19 cellular contexts compared by ENCODE assay signal in the genomic region with DNA sequence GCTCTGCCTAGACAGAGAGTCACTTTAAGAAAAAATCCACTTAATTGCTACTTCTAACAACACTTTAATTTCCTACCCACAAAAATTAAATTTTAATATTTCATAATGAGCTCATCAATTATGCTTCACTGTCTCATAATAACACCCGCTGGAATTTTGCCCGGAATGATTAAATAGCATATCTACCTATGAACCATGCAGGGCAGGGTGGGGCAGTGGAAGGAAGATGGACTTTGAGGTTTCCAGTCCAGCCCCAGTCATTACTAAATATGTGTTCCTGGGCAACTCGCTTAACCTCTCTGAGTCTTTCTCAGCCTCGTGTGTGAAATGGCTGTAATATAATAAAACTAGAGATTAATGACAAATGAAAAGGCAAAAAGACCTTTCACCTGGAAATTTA.
"Had no signal": no experiment of that assay in that cellular context is flagged by ENCODE, and none has a peak within 500 bp of the region (broad histone marks: within the 10 kb centered on the region; RNA-seq: fewer than 3 reads in every experiment).

No MANE protein-coding gene starts in this region.

- H3K4me3 Mint-ChIP-seq: activated CD4-positive, alpha-beta T cell treated with anti-CD3 and anti-CD28 coated beads, Interleukin-2, amount 10 ng/mL, durations not matched to agents 24 days and 14 days; activated naive CD4-positive, alpha-beta T cell treated with anti-CD3 and anti-CD28 coated beads, Interleukin-2, amount 10 ng/mL, durations not matched to agents 7 days and 5 days; activated naive CD8-positive, alpha-beta T cell treated with anti-CD3 and anti-CD28 coated beads, Interleukin-2, amount 50 U/mL, for 24 hours; brain; naive B cell; neural crest cell; T-helper 1 cell treated with Interleukin-12 subunit alpha and Interleukin-12 subunit beta and Interleukin-4 antibody, amounts not matched to agents 30 μg/mL and 1 μg/mL, for 36 hours had no signal

- H3K27ac Mint-ChIP-seq: activated CD4-positive, alpha-beta T cell treated with anti-CD3 and anti-CD28 coated beads, Interleukin-2, amount 10 ng/mL, durations not matched to agents 24 days and 14 days; activated naive CD4-positive, alpha-beta T cell treated with anti-CD3 and anti-CD28 coated beads, Interleukin-2, amount 10 ng/mL, durations not matched to agents 7 days and 5 days; activated naive CD8-positive, alpha-beta T cell treated with anti-CD3 and anti-CD28 coated beads, Interleukin-2, amount 50 U/mL, for 24 hours; brain; T-helper 1 cell treated with Interleukin-12 subunit alpha and Interleukin-12 subunit beta and Interleukin-4 antibody, amounts not matched to agents 30 μg/mL and 1 μg/mL, for 36 hours had no signal

- H3K27me3 ChIP-seq: testis, upper lobe of left lung had no signal

- H3K4me1 ChIP-seq: lower lobe of right lung, upper lobe of left lung had no signal

- ATAC-seq: activated naive CD8-positive, alpha-beta T cell treated with anti-CD3 and anti-CD28 coated beads, Interleukin-2, amount 50 U/mL, for 24 hours; lower lobe of right lung had no signal

- H3K9me3 ChIP-seq: lower lobe of right lung, testis, upper lobe of left lung had no signal

- H3K36me3 Mint-ChIP-seq: activated naive CD4-positive, alpha-beta T cell treated with anti-CD3 and anti-CD28 coated beads, Interleukin-2, amount 10 ng/mL, durations not matched to agents 7 days and 5 days; brain; naive B cell had no signal

- H3K9me3 Mint-ChIP-seq: activated CD4-positive, alpha-beta T cell treated with anti-CD3 and anti-CD28 coated beads, Interleukin-2, amount 10 ng/mL, durations not matched to agents 24 days and 14 days; activated naive CD4-positive, alpha-beta T cell treated with anti-CD3 and anti-CD28 coated beads, Interleukin-2, amount 10 ng/mL, durations not matched to agents 7 days and 5 days; T-helper 1 cell treated with Interleukin-12 subunit alpha and Interleukin-12 subunit beta and Interleukin-4 antibody, amounts not matched to agents 30 μg/mL and 1 μg/mL, for 36 hours had no signal

- H3K36me3 ChIP-seq: lower lobe of right lung, upper lobe of left lung had no signal

- DNase-seq: activated CD4-positive, alpha-beta T cell treated with anti-CD3 and anti-CD28 coated beads, Interleukin-2, amount 10 ng/mL, durations not matched to agents 24 days and 14 days; activated CD8-positive, alpha-beta memory T cell treated with anti-CD3 and anti-CD28 coated beads, Interleukin-2, amount 50 U/mL, for 48 hours; activated effector memory CD4-positive, alpha-beta T cell treated with Interleukin-2 at 50 U/mL for 16 hours; activated naive CD4-positive, alpha-beta T cell treated with anti-CD3 and anti-CD28 coated beads, Interleukin-2, amount 10 ng/mL, durations not matched to agents 7 days and 5 days; activated naive CD8-positive, alpha-beta T cell treated with anti-CD3 and anti-CD28 coated beads, Interleukin-2, amount 50 U/mL, for 24 hours; activated T-cell treated with anti-CD3 and anti-CD28 coated beads, Interleukin-2, amount 50 U/mL, for 48 hours; anterior cingulate cortex; effector memory CD4-positive, alpha-beta T cell; lower lobe of right lung; midbrain; naive B cell; retina; stimulated activated CD4-positive, alpha-beta T cell treated with anti-CD3 and anti-CD28 coated beads, Interleukin-15, amount 100 ng/mL, for 24 hours; stimulated activated CD4-positive, alpha-beta T cell treated with anti-CD3 and anti-CD28 coated beads, Interleukin-2, amount 100 ng/mL, for 48 hours; testis; upper lobe of left lung had no signal

- H3K4me1 Mint-ChIP-seq: activated naive CD4-positive, alpha-beta T cell treated with anti-CD3 and anti-CD28 coated beads, Interleukin-2, amount 10 ng/mL, durations not matched to agents 7 days and 5 days had no signal

- H3K27ac ChIP-seq: lower lobe of right lung, testis, upper lobe of left lung had no signal

- H3K4me3 ChIP-seq: lower lobe of right lung, testis, upper lobe of left lung had no signal
